10 cellular contexts compared by ENCODE assay signal in the genomic region with DNA sequence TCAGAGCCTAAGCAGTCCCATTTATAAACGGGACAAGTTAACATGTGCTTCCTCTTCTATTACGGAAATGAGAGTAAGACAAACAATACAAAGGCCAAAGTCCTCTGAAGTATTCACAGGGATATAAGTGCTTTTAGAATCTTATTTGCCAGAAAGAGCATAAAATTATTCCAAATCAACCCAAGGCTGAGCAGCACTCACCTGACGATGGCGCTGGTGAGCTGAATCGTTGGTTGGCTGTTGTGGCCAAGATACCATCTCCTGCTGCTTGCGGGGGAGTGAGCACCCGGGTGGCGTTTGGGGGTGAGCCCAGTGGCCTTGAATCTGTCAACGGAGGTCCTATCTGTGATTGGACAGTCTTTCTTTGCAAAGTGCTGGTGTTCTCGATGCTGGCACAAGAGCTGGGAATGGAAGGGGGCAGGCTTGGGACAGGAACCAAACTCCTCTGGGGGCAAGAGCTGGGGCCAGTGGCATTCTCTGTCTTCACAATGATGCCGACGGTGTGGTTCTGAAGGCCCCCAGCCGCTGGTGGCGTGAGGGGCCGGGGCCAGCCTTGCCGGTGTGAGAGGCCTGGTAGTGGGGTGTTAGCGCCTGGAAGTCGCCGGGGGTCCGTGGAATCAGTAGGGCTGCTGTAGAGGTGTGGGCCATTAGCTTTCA. TPM values are rescaled to one million over a fixed set of nuclear protein-coding genes. Genes with fewer than 3 reads are reported as not detected.
A peak's percentile ranks its signal among the peaks of the same experiment; 100 is the strongest.
DNase-seq lines count a peak whose midpoint lies in the region; ATAC-seq and TF ChIP-seq lines count a peak whose summit lies in the region.
"Had no signal": no experiment of that assay in that cellular context is flagged by ENCODE, and none has a peak within 500 bp of the region (broad histone marks: within the 10 kb centered on the region; RNA-seq: fewer than 3 reads in every experiment).

No MANE protein-coding gene starts in this region.

- intact Hi-C loops in right lobe of liver (cut with DNase I): loop anchor here (10.0 kb wide), 2 partner anchors 58 to 158 kb away; partner anchors contain the start of gene ERAL1 (in 1 of the 2)

- ATAC-seq in right lobe of liver: peak; percentile 47 to 61 (median 52)
- ATAC-seq in HG03196 (IDR thresholded peaks at IDR 0.05; ENCODE audit: unreplicated experiment): no peak
- no peak for ATAC-seq in activated T-cell treated with anti-CD3 and anti-CD28 coated beads, Interleukin-2, amount 50 U/mL, for 4 hours

- CTCF ChIA-PET in AG04450 (lab: Charles Lee): interaction anchor here (1.5 kb wide), 1 partner anchor 162 kb away, joined by 4 read pairs; no protein-coding TSS in a partner anchor

- H3K27me3 Mint-ChIP-seq in activated T-cell treated with anti-CD3 and anti-CD28 coated beads, Interleukin-2, amount 50 U/mL, for 4 hours (ENCODE audit: low read depth): no peaks in the 10 kb centered on the region
- H3K27me3 Mint-ChIP-seq: activated naive CD8-positive, alpha-beta T cell treated with anti-CD3 and anti-CD28 coated beads, Interleukin-2, amount 10 ng/mL, durations not matched to agents 7 days and 5 days had no signal

- peaks cover 53% of the 10 kb centered on the region for H3K36me3 Mint-ChIP-seq in activated T-cell treated with anti-CD3 and anti-CD28 coated beads, Interleukin-2, amount 50 U/mL, for 4 hours (ENCODE audit: insufficient read depth)

- no peak for TF ChIP-seq POLR2A in right lobe of liver (IDR thresholded peaks at IDR 0.05)

- H3K9me3 ChIP-seq in AG04450 (ENCODE audit: control insufficient read depth, insufficient read depth, low read length) (no peaks in the 10 kb centered on the region), right lobe of liver (no peaks in the 10 kb centered on the region)

- in situ Hi-C loops in astrocyte of the cerebellum (cut with HindIII; ENCODE audit: low sequenced_read_pairs): no loop called here

- H3K36me3 ChIP-seq in H7 (replicated peaks; ENCODE audit: control insufficient read depth, insufficient read depth, low read length): peaks cover 82% of the 10 kb centered on the region
- H3K36me3 ChIP-seq in right lobe of liver: peaks cover 0 to 86% (median 40%) of the 10 kb centered on the region in 4 donors

- H3K4me1 Mint-ChIP-seq in activated T-cell treated with anti-CD3 and anti-CD28 coated beads, Interleukin-2, amount 50 U/mL, for 4 hours (ENCODE audit: low read depth): peaks cover 8% of the 10 kb centered on the region
- H3K4me1 Mint-ChIP-seq: activated naive CD8-positive, alpha-beta T cell treated with anti-CD3 and anti-CD28 coated beads, Interleukin-2, amount 10 ng/mL, durations not matched to agents 7 days and 5 days had no signal

- peaks cover 4% of the 10 kb centered on the region for H3K9me3 Mint-ChIP-seq in activated T-cell treated with anti-CD3 and anti-CD28 coated beads, Interleukin-2, amount 50 U/mL, for 4 hours
- H3K9me3 Mint-ChIP-seq: activated naive CD8-positive, alpha-beta T cell treated with anti-CD3 and anti-CD28 coated beads, Interleukin-2, amount 10 ng/mL, durations not matched to agents 7 days and 5 days had no signal

- POLR2A ChIA-PET in AG04450 (lab: Yijun Ruan, JAX): no interaction called here

- H3K27me3 ChIP-seq in AG04450 (ENCODE audit: control insufficient read depth, insufficient read depth, low read length): no peaks in the 10 kb centered on the region
- no peaks in the 10 kb centered on the region for H3K27me3 ChIP-seq in H7 (ENCODE audit: control insufficient read depth, insufficient read depth, low read length)
- no peaks in the 10 kb centered on the region for H3K27me3 ChIP-seq in right lobe of liver

- peaks cover 0 to 30% (median 9%) of the 10 kb centered on the region in 4 donors for H3K4me1 ChIP-seq in right lobe of liver

- H3K4me3 Mint-ChIP-seq in activated T-cell treated with anti-CD3 and anti-CD28 coated beads, Interleukin-2, amount 50 U/mL, for 4 hours: no peak overlapping the region
- H3K4me3 Mint-ChIP-seq: activated naive CD8-positive, alpha-beta T cell treated with anti-CD3 and anti-CD28 coated beads, Interleukin-2, amount 10 ng/mL, durations not matched to agents 7 days and 5 days had no signal

- no peak for DNase-seq in AG04450 (ENCODE audit: low read depth, low spot score)
- DNase-seq in H7: peak; percentile 57
- DNase-seq in astrocyte of the cerebellum (ENCODE audit: low read depth): no peak
- DNase-seq in right lobe of liver: peak in 1 of 3 donors; percentile 57
- DNase-seq in NCI-H1436 treated with DMSO at 0.1 percent for 48 hours (lab: John Stamatoyannopoulos, UW): no peak
- no peak for DNase-seq in GM10266 (ENCODE audit: extremely low spot score)
- DNase-seq in activated T-cell treated with anti-CD3 and anti-CD28 coated beads, Interleukin-2, amount 50 U/mL, for 4 hours: no peak
- DNase-seq: activated naive CD8-positive, alpha-beta T cell treated with anti-CD3 and anti-CD28 coated beads, Interleukin-2, amount 10 ng/mL, durations not matched to agents 7 days and 5 days; NCI-H187 treated with DMSO at 0.1 percent for 48 hours had no signal

- no peak overlapping the region for H3K4me3 ChIP-seq in AG04450 (ENCODE audit: low read depth, low read length)
- no peak overlapping the region for H3K4me3 ChIP-seq in H7 (ENCODE audit: insufficient read depth, low read depth, low read length)
- H3K4me3 ChIP-seq in astrocyte of the cerebellum (ENCODE audit: low read depth, low read length): no peak overlapping the region
- no peak overlapping the region for H3K4me3 ChIP-seq in right lobe of liver

- TF ChIP-seq CTCF in AG04450 (IDR thresholded peaks at IDR 0.05; ENCODE audit: low read depth, low read length) (peak; percentile 30), astrocyte of the cerebellum (IDR thresholded peaks at IDR 0.05; ENCODE audit: low read depth, low read length, missing control alignments) (peak; percentile 19), right lobe of liver (IDR thresholded peaks at IDR 0.05) (peak; percentile 41 to 55 (median 48)), GM10266 (IDR thresholded peaks at IDR 0.05; ENCODE audit: control insufficient read depth, insufficient read depth, low read depth, missing control alignments) (no peak)

- WGBS in right lobe of liver (ENCODE audit: insufficient coverage, low coverage, low lambda C conversion rate, missing lambda C conversion rate): 26% methylated on average over 7 of the region's 20 CpGs

- no peak overlapping the region for H3K27ac ChIP-seq in AG04450 (ENCODE audit: low read depth, low read length)
- H3K27ac ChIP-seq in right lobe of liver: peak overlapping the region in 2 of 3 donors; percentile 40 to 44

RNA-seq across cellular contexts. Expression of gene DHRS13, which starts 9.5 kb away (rescaled TPM):
- 2.9 and 3.1 TPM in 2 replicates for polyA plus RNA-seq in AG04450 (2011; rRNA removed)
- 1.5 and 2.3 TPM in 2 replicates for polyA minus RNA-seq in AG04450 (2011; rRNA and poly(A)+ RNA removed)
- total RNA-seq in H7 (2014; rRNA removed; shearing (Covaris generic)): 11.9 and 17.0 TPM in 2 replicates
- 10 to 100 TPM in 3 of 6 experiments, 1 to 10 TPM in 3; 3.4 to 27.4 (median 8.8) TPM for total RNA-seq in right lobe of liver
- total RNA-seq in activated T-cell treated with anti-CD3 and anti-CD28 coated beads, Interleukin-2, amount 50 U/mL, for 4 hours: 10 to 100 TPM; 20.7 to 24.5 (median 21.8) TPM

RNA-seq across cellular contexts. Expression of gene FLOT2, which starts 14.9 kb away (rescaled TPM):
- polyA plus RNA-seq in AG04450 (2011; rRNA removed): 80.5 and 83.9 TPM in 2 replicates
- polyA minus RNA-seq in AG04450 (2011; rRNA and poly(A)+ RNA removed): 87.8 and 106 TPM in 2 replicates
- 76.9 and 84.7 TPM in 2 replicates for total RNA-seq in H7 (2014; rRNA removed; shearing (Covaris generic))
- 100 to 1,000 TPM in 1 of 6 experiments, 10 to 100 TPM in 5; 64.9 to 131 (median 82.8) TPM for total RNA-seq in right lobe of liver
- 10 to 100 TPM; 48.3 to 62.9 (median 59.3) TPM for total RNA-seq in activated T-cell treated with anti-CD3 and anti-CD28 coated beads, Interleukin-2, amount 50 U/mL, for 4 hours

RNA-seq across cellular contexts. Expression of gene PHF12, which starts 38.9 kb away (rescaled TPM):
- 13.6 and 17.8 TPM in 2 replicates for polyA plus RNA-seq in AG04450 (2011; rRNA removed)
- polyA minus RNA-seq in AG04450 (2011; rRNA and poly(A)+ RNA removed): 38.7 and 50.1 TPM in 2 replicates
- 53.2 and 56.6 TPM in 2 replicates for total RNA-seq in H7 (2014; rRNA removed; shearing (Covaris generic))
- total RNA-seq in right lobe of liver: 10 to 100 TPM; 13.0 to 33.1 (median 17.4) TPM
- 10 to 100 TPM; 45.2 to 48.6 (median 47.8) TPM for total RNA-seq in activated T-cell treated with anti-CD3 and anti-CD28 coated beads, Interleukin-2, amount 50 U/mL, for 4 hours

RNA-seq across cellular contexts. Expression of gene ERAL1, which starts 57.6 kb away (rescaled TPM):
- 45.7 and 54.4 TPM in 2 replicates for polyA plus RNA-seq in AG04450 (2011; rRNA removed)
- 46.8 and 56.9 TPM in 2 replicates for polyA minus RNA-seq in AG04450 (2011; rRNA and poly(A)+ RNA removed)
- 63.7 and 71.9 TPM in 2 replicates for total RNA-seq in H7 (2014; rRNA removed; shearing (Covaris generic))
- 10 to 100 TPM; 21.6 to 47.1 (median 23.4) TPM for total RNA-seq in right lobe of liver
- 10 to 100 TPM; 79.8 to 81.3 (median 80.8) TPM for total RNA-seq in activated T-cell treated with anti-CD3 and anti-CD28 coated beads, Interleukin-2, amount 50 U/mL, for 4 hours

Comparison
In these comparisons a context has a peak if more than half of its experiments do, and no peak if none do; other contexts are left out.
1. ATAC-seq: peak in right lobe of liver (4 of 4); none in HG03196 (single experiment) and activated T-cell treated with anti-CD3 and anti-CD28 coated beads, Interleukin-2, amount 50 U/mL, for 4 hours (0 of 2).